Comparison of ENCODE assay signal across 8 cellular contexts in genomic region chr9:31347082-31347617, GRCh38.
A peak's percentile ranks its signal among the peaks of the same experiment; 100 is the strongest.
DNase-seq lines count a peak whose midpoint lies in the region; ATAC-seq and TF ChIP-seq lines count a peak whose summit lies in the region.

No MANE protein-coding gene starts in this region.

- TF ChIP-seq POLR2A in NB4 (IDR thresholded peaks at IDR 0.05; ENCODE audit: extremely low read depth, insufficient read length), result no peak
- no peak for TF ChIP-seq POLR2A in uterus (IDR thresholded peaks at IDR 0.05)

- no peaks in the 10 kb centered on the region for H3K9me3 Mint-ChIP-seq in Caco-2 (ENCODE audit: unreplicated experiment)

- no peak for TF ChIP-seq CTCF in NB4 (IDR thresholded peaks at IDR 0.05; ENCODE audit: low read depth, low read length)
- TF ChIP-seq CTCF in cardiac fibroblast (IDR thresholded peaks at IDR 0.05; ENCODE audit: low read depth, low read length), result no peak
- no peak for TF ChIP-seq CTCF in uterus (IDR thresholded peaks at IDR 0.05)
- TF ChIP-seq CTCF in Caco-2 (IDR thresholded peaks at IDR 0.05; ENCODE audit: insufficient read depth in 1 of 2, low read depth in 1 of 2, low read length in 1 of 2, severe bottlenecking in 1 of 2, unreplicated experiment in 1 of 2), result no peak

- intact Hi-C loops in uterus (cut with DNase I; ENCODE audit: low total_unique reads) (no loop called here), Caco-2 (cut with micrococcal nuclease; ENCODE audit: unreplicated experiment) (no loop called here)

- no peaks in the 10 kb centered on the region for H3K27me3 ChIP-seq in muscle layer of duodenum (ENCODE audit: low read depth, low read length)
- H3K27me3 ChIP-seq in uterus, result no peaks in the 10 kb centered on the region
- no peaks in the 10 kb centered on the region for H3K27me3 ChIP-seq in Caco-2 (replicated peaks; ENCODE audit: control insufficient read depth, insufficient read depth, low read length)

- peak; percentile 95 for ATAC-seq in GM18520 (IDR thresholded peaks at IDR 0.05; ENCODE audit: unreplicated experiment)
- ATAC-seq in HG02678 (IDR thresholded peaks at IDR 0.05; ENCODE audit: unreplicated experiment), result peak; percentile 99

- DNase-seq in NB4 (ENCODE audit: low read depth) (peak; percentile 62), cardiac fibroblast (ENCODE audit: low read depth in 2 of 2) (peak; percentile 73 to 79), uterus (no peak), Caco-2 (no peak), T1000 (lab: John Stamatoyannopoulos, UW) (no peak)

- H3K36me3 Mint-ChIP-seq in Caco-2 (ENCODE audit: insufficient read depth, unreplicated experiment), result no peaks in the 10 kb centered on the region

- POLR2A ChIA-PET in Caco-2 (lab: Charles Lee), result no interaction called here

- BruUV-seq in Caco-2 (replicated peaks; lab: Mats Ljungman, UMichigan), result no TSS peak

- no peaks in the 10 kb centered on the region for H3K4me1 Mint-ChIP-seq in Caco-2 (ENCODE audit: low read depth, unreplicated experiment)

- peaks cover 3% of the 10 kb centered on the region for H3K27me3 Mint-ChIP-seq in Caco-2 (ENCODE audit: insufficient read depth, unreplicated experiment)

- H3K27ac ChIP-seq in muscle layer of duodenum (ENCODE audit: low read length), result peak overlapping the region; percentile 67
- peak overlapping the region in 1 of 2 donors; percentile 19 for H3K27ac ChIP-seq in uterus

- H3K36me3 ChIP-seq in muscle layer of duodenum (ENCODE audit: control insufficient read depth in 1 of 2, insufficient read depth in 2 of 2, low read length in 2 of 2), result no peaks in the 10 kb centered on the region
- H3K36me3 ChIP-seq in uterus, result no peaks in the 10 kb centered on the region
- H3K36me3 ChIP-seq in Caco-2 (ENCODE audit: control insufficient read depth, insufficient read depth, low read length), result no peaks in the 10 kb centered on the region

- CTCF ChIA-PET in Caco-2 (lab: Charles Lee), result no interaction called here

- H3K27ac Mint-ChIP-seq in Caco-2 (ENCODE audit: unreplicated experiment), result no peak overlapping the region

- no peaks in the 10 kb centered on the region for H3K4me1 ChIP-seq in muscle layer of duodenum (ENCODE audit: control insufficient read depth in 1 of 2, insufficient read depth in 2 of 2, low read length in 2 of 2)
- H3K4me1 ChIP-seq in uterus, result no peaks in the 10 kb centered on the region
- no peaks in the 10 kb centered on the region for H3K4me1 ChIP-seq in Caco-2

- no peak overlapping the region for H3K4me3 ChIP-seq in NB4 (ENCODE audit: low read depth, low read length)
- no peak overlapping the region for H3K4me3 ChIP-seq in cardiac fibroblast (replicated peaks in 1 of 2; ENCODE audit: low read depth in 2 of 2, low read length in 2 of 2)
- H3K4me3 ChIP-seq in muscle layer of duodenum (ENCODE audit: low read depth in 1 of 2, low read length in 2 of 2), result peak overlapping the region in 1 of 2 donors; percentile 56
- no peak overlapping the region for H3K4me3 ChIP-seq in uterus
- H3K4me3 ChIP-seq in Caco-2 (ENCODE audit: low read depth, low read length), result no peak overlapping the region

- H3K9me3 ChIP-seq in muscle layer of duodenum (ENCODE audit: control insufficient read depth in 1 of 2, low read length in 2 of 2), result peaks cover 0 to 3% of the 10 kb centered on the region in 2 donors
- no peaks in the 10 kb centered on the region for H3K9me3 ChIP-seq in uterus
- H3K9me3 ChIP-seq in Caco-2, result no peaks in the 10 kb centered on the region

- no peak overlapping the region for H3K4me3 Mint-ChIP-seq in Caco-2 (ENCODE audit: unreplicated experiment)

Comparison
In these comparisons a context has a peak if more than half of its experiments do, and no peak if none do; other contexts are left out.
1. DNase-seq: peak in NB4 (single experiment) and cardiac fibroblast (2 of 2); none in uterus (0 of 2), Caco-2 (0 of 2) and T1000 (single experiment).